ENCODE assay signal across 18 cellular contexts in genomic region chr3:129347446-129347845, GRCh38.
"Had no signal": no experiment of that assay in that cellular context is flagged by ENCODE, and none has a peak within 500 bp of the region (broad histone marks: within the 10 kb centered on the region; RNA-seq: fewer than 3 reads in every experiment).

No MANE protein-coding gene starts in this region.

- H3K9me3 ChIP-seq: gastrocnemius medialis, heart right ventricle, ovary, prostate gland, right lobe of liver, spleen, tibial artery, upper lobe of left lung, uterus had no signal

- H3K27me3 ChIP-seq: ovary, right lobe of liver, upper lobe of left lung, uterus had no signal

- H3K4me3 ChIP-seq: gastrocnemius medialis, heart right ventricle, ovary, prostate gland, right lobe of liver, spleen, tibial artery, upper lobe of left lung, uterus had no signal

- H3K9me3 Mint-ChIP-seq: stimulated activated naive CD8-positive, alpha-beta T cell treated with anti-CD3 and anti-CD28 coated beads, Interleukin-15, Interleukin-2, amounts not matched to agents 100 ng/mL and 50 ng/mL, for 24 hours had no signal

- H3K36me3 Mint-ChIP-seq: naive thymus-derived CD4-positive, alpha-beta T cell; stimulated activated memory B cell treated with anti-CD40 and anti-IgM and Interleukin-4, amounts not matched to agents 10 μg/mL and 1 μg/mL and 100 μg/mL, for 72 hours had no signal

- H3K27ac ChIP-seq: gastrocnemius medialis, heart right ventricle, ovary, prostate gland, right lobe of liver, spleen, tibial artery, upper lobe of left lung, uterus had no signal

- H3K27ac Mint-ChIP-seq: naive thymus-derived CD4-positive, alpha-beta T cell; stimulated activated memory B cell treated with anti-CD40 and anti-IgM and Interleukin-4, amounts not matched to agents 10 μg/mL and 1 μg/mL and 100 μg/mL, for 72 hours; stimulated activated naive CD8-positive, alpha-beta T cell treated with anti-CD3 and anti-CD28 coated beads, Interleukin-15, Interleukin-2, amounts not matched to agents 100 ng/mL and 50 ng/mL, for 24 hours had no signal

- H3K4me3 Mint-ChIP-seq: naive thymus-derived CD4-positive, alpha-beta T cell; stimulated activated memory B cell treated with anti-CD40 and anti-IgM and Interleukin-4, amounts not matched to agents 10 μg/mL and 1 μg/mL and 100 μg/mL, for 72 hours; stimulated activated naive CD8-positive, alpha-beta T cell treated with anti-CD3 and anti-CD28 coated beads, Interleukin-15, Interleukin-2, amounts not matched to agents 100 ng/mL and 50 ng/mL, for 24 hours had no signal

- DNase-seq: effector memory CD4-positive, alpha-beta T cell; gastrocnemius medialis; heart right ventricle; mesendoderm; naive thymus-derived CD4-positive, alpha-beta T cell; ovary; right lobe of liver; spleen; stimulated activated CD4-positive, alpha-beta T cell treated with anti-CD3 and anti-CD28 coated beads, Interleukin-15, amount 100 ng/mL, for 24 hours; stimulated activated CD4-positive, alpha-beta T cell treated with anti-CD3 and anti-CD28 coated beads, Interleukin-1b, Interleukin-23, amount 100 ng/mL, for 48 hours; stimulated activated CD4-positive, alpha-beta T cell treated with anti-CD3 and anti-CD28 coated beads, Interleukin-4, amount 100 ng/mL, for 24 hours; tibial artery; upper lobe of left lung; uterus had no signal

- H3K36me3 ChIP-seq: gastrocnemius medialis, heart right ventricle, ovary, prostate gland, right lobe of liver, spleen, tibial artery, upper lobe of left lung, uterus had no signal

- ATAC-seq: esophagus mucosa; gastrocnemius medialis; heart right ventricle; naive thymus-derived CD4-positive, alpha-beta T cell; stimulated activated memory B cell treated with anti-CD40 and anti-IgM and Interleukin-4, amounts not matched to agents 10 μg/mL and 1 μg/mL and 100 μg/mL, for 72 hours had no signal
